Comparison of ENCODE assay signal across 22 cellular contexts in the genomic region with DNA sequence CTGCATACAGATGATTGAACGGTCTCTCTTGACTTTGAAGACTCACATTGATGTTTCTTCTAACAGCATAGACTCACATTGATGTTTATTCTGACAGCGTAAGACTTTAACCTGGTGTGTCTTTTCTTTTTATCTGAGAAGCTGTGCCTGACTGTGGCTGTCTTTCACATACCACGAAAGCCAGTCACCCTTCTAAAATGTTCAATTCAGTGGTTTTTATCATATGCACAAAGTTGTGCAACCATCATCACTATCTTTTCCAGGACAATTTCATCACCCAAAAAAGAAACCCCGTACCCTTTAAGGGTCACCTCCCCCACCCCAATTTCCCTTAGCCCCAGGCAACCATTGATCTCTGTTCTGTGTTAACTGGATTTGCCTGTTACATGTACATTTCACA. TPM values are rescaled to one million over a fixed set of nuclear protein-coding genes. Genes with fewer than 3 reads are reported as not detected.
"Had no signal": no experiment of that assay in that cellular context is flagged by ENCODE, and none has a peak within 500 bp of the region (broad histone marks: within the 10 kb centered on the region; RNA-seq: fewer than 3 reads in every experiment).

No MANE protein-coding gene starts in this region.

- H3K9me3 ChIP-seq: SJSA1 had no signal

- H3K4me3 Mint-ChIP-seq: activated CD8-positive, alpha-beta memory T cell treated with anti-CD3 and anti-CD28 coated beads, Interleukin-2, amount 10 ng/mL, durations not matched to agents 7 days and 5 days; activated naive CD4-positive, alpha-beta T cell treated with anti-CD3 and anti-CD28 coated beads, Interleukin-2, amount 50 U/mL, for 24 hours; activated T-cell treated with anti-CD3 and anti-CD28 coated beads, Interleukin-2, amount 50 U/mL, for 24 hours; activated T-helper 1 cell treated with anti-CD3 and anti-CD28 coated beads, Interleukin-12 subunit alpha, Interleukin-12 subunit beta, Interleukin-2, Interleukin-4 antibody, amounts not matched to agents 30 ng/mL and 10 ng/mL and 1 ng/mL, durations not matched to agents 14 hours and 24 hours and 36 hours; T-helper 1 cell treated with Interleukin-12 subunit alpha and Interleukin-12 subunit beta and Interleukin-4 antibody, amounts not matched to agents 30 μg/mL and 1 μg/mL, for 36 hours had no signal

- H3K27ac Mint-ChIP-seq: activated CD8-positive, alpha-beta memory T cell treated with anti-CD3 and anti-CD28 coated beads, Interleukin-2, amount 10 ng/mL, durations not matched to agents 7 days and 5 days; activated naive CD4-positive, alpha-beta T cell treated with anti-CD3 and anti-CD28 coated beads, Interleukin-2, amount 50 U/mL, for 24 hours; activated T-cell treated with anti-CD3 and anti-CD28 coated beads, Interleukin-2, amount 50 U/mL, for 24 hours; activated T-helper 1 cell treated with anti-CD3 and anti-CD28 coated beads, Interleukin-12 subunit alpha, Interleukin-12 subunit beta, Interleukin-2, Interleukin-4 antibody, amounts not matched to agents 30 ng/mL and 10 ng/mL and 1 ng/mL, durations not matched to agents 14 hours and 24 hours and 36 hours; T-helper 1 cell treated with Interleukin-12 subunit alpha and Interleukin-12 subunit beta and Interleukin-4 antibody, amounts not matched to agents 30 μg/mL and 1 μg/mL, for 36 hours had no signal

- H3K27ac ChIP-seq: SJSA1 had no signal

- H3K4me1 ChIP-seq: SJSA1 had no signal

- H3K4me3 ChIP-seq: SJSA1 had no signal

- H3K27me3 ChIP-seq: SJSA1 had no signal

- FAIRE-seq: RCC 7860 had no signal

- H3K9me3 Mint-ChIP-seq: activated naive CD4-positive, alpha-beta T cell treated with anti-CD3 and anti-CD28 coated beads, Interleukin-2, amount 50 U/mL, for 24 hours; activated T-cell treated with anti-CD3 and anti-CD28 coated beads, Interleukin-2, amount 50 U/mL, for 24 hours; activated T-helper 1 cell treated with anti-CD3 and anti-CD28 coated beads, Interleukin-12 subunit alpha, Interleukin-12 subunit beta, Interleukin-2, Interleukin-4 antibody, amounts not matched to agents 30 ng/mL and 10 ng/mL and 1 ng/mL, durations not matched to agents 14 hours and 24 hours and 36 hours; T-helper 1 cell treated with Interleukin-12 subunit alpha and Interleukin-12 subunit beta and Interleukin-4 antibody, amounts not matched to agents 30 μg/mL and 1 μg/mL, for 36 hours had no signal

- H3K36me3 Mint-ChIP-seq: activated CD8-positive, alpha-beta memory T cell treated with anti-CD3 and anti-CD28 coated beads, Interleukin-2, amount 10 ng/mL, durations not matched to agents 7 days and 5 days; activated naive CD4-positive, alpha-beta T cell treated with anti-CD3 and anti-CD28 coated beads, Interleukin-2, amount 50 U/mL, for 24 hours had no signal

- H3K36me3 ChIP-seq: SJSA1 had no signal

- DNase-seq: activated CD4-positive, alpha-beta T cell treated with anti-CD3 and anti-CD28 coated beads for 4 hours; activated CD4-positive, alpha-beta T cell treated with anti-CD3 and anti-CD28 coated beads, Interleukin-2, amount 50 U/mL, for 48 hours; activated CD8-positive, alpha-beta memory T cell treated with anti-CD3 and anti-CD28 coated beads, Interleukin-2, amount 10 ng/mL, durations not matched to agents 7 days and 5 days; activated effector memory CD4-positive, alpha-beta T cell treated with Interleukin-2 at 50 U/mL for 16 hours; activated naive CD4-positive, alpha-beta T cell; activated T-cell treated with anti-CD3 and anti-CD28 coated beads, Interleukin-2, amount 50 U/mL, for 24 hours; amygdala; MM.1S; NCI-H1048; NCI-H1930; NCI-H2171; NCI-H2227 treated with DMSO at 0.1 percent for 48 hours; NCI-H510A; NCI-H526 treated with DMSO at 0.1 percent for 48 hours; NCI-H82; NK-92 treated with Interleukin-12 subunit alpha and Interleukin-12 subunit beta, amount 100 ng/mL, for 24 hours; SHP77 had no signal

- H3K4me1 Mint-ChIP-seq: activated CD8-positive, alpha-beta memory T cell treated with anti-CD3 and anti-CD28 coated beads, Interleukin-2, amount 10 ng/mL, durations not matched to agents 7 days and 5 days; activated naive CD4-positive, alpha-beta T cell treated with anti-CD3 and anti-CD28 coated beads, Interleukin-2, amount 50 U/mL, for 24 hours had no signal

RNA-seq across cellular contexts. Expression of a gene that starts 24.7 kb away (rescaled TPM):
- total RNA-seq: SJSA1 had no signal
